1 cellular context compared by ENCODE assay signal in genomic region chrX:47297874-47298273, GRCh38.
TF ChIP-seq lines count a peak whose summit lies in the region.

No MANE protein-coding gene starts in this region.

TF ChIP-seq in A549, 52 proteins besides CTCF, POLR2A, EP300 and RAD21 (continued from another document):
- TF ChIP-seq KDM5A (IDR thresholded peaks at IDR 0.05) (no peak), HEYL (CRISPR knock-in tag; IDR thresholded peaks at IDR 0.05) (no peak)
TF ChIP-seq in A549: peak in this region for 0.
